8 cellular contexts compared by ENCODE assay signal in the genomic region with DNA sequence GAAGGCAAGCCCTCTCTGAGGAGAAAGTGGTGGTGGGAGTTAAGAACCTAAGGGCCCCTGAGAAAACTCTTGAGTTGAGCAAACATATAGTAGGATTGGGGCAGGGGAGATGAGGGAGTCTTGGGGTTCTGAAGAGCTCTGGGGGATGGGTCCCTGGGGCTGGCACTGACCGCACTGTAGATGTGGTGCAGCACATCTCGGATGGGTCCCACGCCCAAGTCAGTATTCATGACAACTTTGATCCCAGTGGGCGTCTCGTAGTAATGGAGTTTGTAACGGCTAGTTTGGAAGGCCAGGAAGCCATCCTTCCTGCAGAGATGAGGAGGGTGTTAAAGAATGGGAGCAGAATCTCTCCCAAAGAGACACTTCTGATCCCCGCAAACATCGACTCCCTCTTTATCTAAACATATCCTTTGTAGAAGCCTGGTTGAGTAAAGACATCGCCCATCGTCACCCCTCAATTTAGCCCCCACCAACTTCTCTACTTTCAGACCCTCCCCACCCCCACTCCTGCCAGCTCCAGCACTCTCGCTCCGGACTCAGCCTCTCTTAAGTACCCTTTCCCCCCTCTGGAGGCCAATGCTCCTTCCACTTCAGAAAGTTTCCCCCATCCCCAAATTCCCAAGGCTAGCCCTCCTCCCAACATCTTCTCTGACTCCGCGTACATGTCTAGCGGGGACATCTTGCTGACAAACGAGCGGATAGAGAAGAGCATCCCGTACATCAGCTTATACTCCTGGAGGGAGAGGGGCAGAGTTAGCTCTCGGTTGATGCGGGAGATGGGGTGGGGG. TPM values are rescaled to one million over a fixed set of nuclear protein-coding genes. Genes with fewer than 3 reads are reported as not detected.
DNase-seq lines count a peak whose midpoint lies in the region; FAIRE-seq and TF ChIP-seq lines count a peak whose summit lies in the region.

No MANE protein-coding gene starts in this region.

- no peak for FAIRE-seq in bronchial epithelial cell (lab: Jason Lieb, UNC)
- no peak for FAIRE-seq in RCC 7860 (lab: Jason Lieb, UNC)

- peaks cover 49% of the 10 kb centered on the region for H3K79me2 ChIP-seq in ACC112 (ENCODE audit: control insufficient read depth, insufficient read depth, low read length, unreplicated experiment)

- H3K27me3 ChIP-seq in ACC112 (ENCODE audit: insufficient read depth, low read length) (no peaks in the 10 kb centered on the region), HL-60 (ENCODE audit: insufficient read depth, poor library complexity, severe bottlenecking) (no peaks in the 10 kb centered on the region), bronchial epithelial cell (ENCODE audit: control insufficient read depth, insufficient read depth, low read length) (no peaks in the 10 kb centered on the region), mononuclear cell (ENCODE audit: insufficient read depth, low read length) (no peaks in the 10 kb centered on the region)

- no peak for TF ChIP-seq CTCF in HL-60 (IDR thresholded peaks at IDR 0.05; ENCODE audit: insufficient read depth, low read length)
- TF ChIP-seq CTCF in bronchial epithelial cell (IDR thresholded peaks at IDR 0.05; ENCODE audit: insufficient read depth, low read length, severe bottlenecking) = no peak

- H3K9me3 ChIP-seq in mononuclear cell (ENCODE audit: low read depth, low read length) = no peaks in the 10 kb centered on the region

- H3K36me3 ChIP-seq in ACC112 (ENCODE audit: insufficient read depth, low read length) (0 out of 2 replicates have a peak, but pooled peaks cover 11% of the 10 kb centered on the region), bronchial epithelial cell (ENCODE audit: control insufficient read depth, insufficient read depth, low read length) (peaks cover 6% of the 10 kb centered on the region)

- intact Hi-C loops in head of caudate nucleus (cut with DNase I) = no loop called here

- H3K27ac ChIP-seq in ACC112 (ENCODE audit: low read depth, low read length) (no peak overlapping the region), HL-60 (replicated peaks) (peak overlapping the region; percentile 89)

- H3K4me1 ChIP-seq in ACC112 (ENCODE audit: control insufficient read depth, insufficient read depth, low read length, unreplicated experiment) (peaks cover 26% of the 10 kb centered on the region), mononuclear cell (ENCODE audit: insufficient read depth, low read length) (peaks cover 29% of the 10 kb centered on the region)

- peak overlapping the region; percentile 45 for H2AFZ ChIP-seq in ACC112 (ENCODE audit: low read length, unreplicated experiment)

- H3K4me3 ChIP-seq in ACC112 (ENCODE audit: low read depth, low read length) = peak overlapping the region; percentile 99
- peak overlapping the region; percentile 77 for H3K4me3 ChIP-seq in HL-60 (replicated peaks; ENCODE audit: insufficient read depth, low read length)
- peak overlapping the region; percentile 95 for H3K4me3 ChIP-seq in bronchial epithelial cell (ENCODE audit: low read depth, low read length)
- peak overlapping the region; percentile 67 for H3K4me3 ChIP-seq in mononuclear cell (ENCODE audit: low read length)

- DNase-seq in HL-60 (ENCODE audit: low read depth in 1 of 2, low spot score in 1 of 2) (no peak), bronchial epithelial cell (ENCODE audit: low read depth) (no peak), RCC 7860 (ENCODE audit: low spot score) (no peak), mucosa of gallbladder (ENCODE audit: low spot score) (no peak), iPS-NIHi7 (ENCODE audit: extremely low spot score) (no peak), head of caudate nucleus (no peak)

RNA-seq across cellular contexts. Expression of a gene that starts 0.7 kb away (rescaled TPM):
- total RNA-seq in bronchial epithelial cell = 16.8 and 27.9 TPM in 2 replicates
- total RNA-seq in mononuclear cell = 21.4 TPM
- 147 TPM for total RNA-seq in mucosa of gallbladder

RNA-seq across cellular contexts. Expression of a gene that starts 1.0 kb away (rescaled TPM):
- total RNA-seq in bronchial epithelial cell (8.2 and 12.2 TPM in 2 replicates), mononuclear cell (9.2 TPM), mucosa of gallbladder (32.1 TPM)

RNA-seq across cellular contexts. Expression of a gene that starts 1.4 kb away (rescaled TPM):
- total RNA-seq in bronchial epithelial cell = 0.79 and 0.90 TPM in 2 replicates
- total RNA-seq in mononuclear cell = 1.2 TPM
- total RNA-seq in mucosa of gallbladder = 2.5 TPM

RNA-seq across cellular contexts. Expression of a gene that starts 14.9 kb away (rescaled TPM):
- total RNA-seq in bronchial epithelial cell (7.8 and 8.2 TPM in 2 replicates), mononuclear cell (2.4 TPM), mucosa of gallbladder (3.5 TPM)

RNA-seq across cellular contexts. Expression of a gene that starts 42.4 kb away (rescaled TPM):
- 41.3 and 98.2 TPM in 2 replicates for total RNA-seq in bronchial epithelial cell
- total RNA-seq in mononuclear cell = 96.4 TPM
- 127 TPM for total RNA-seq in mucosa of gallbladder
